25 cellular contexts compared by ENCODE assay signal in genomic region chr9:132135456-132135855, GRCh38. TPM values are rescaled to one million over a fixed set of nuclear protein-coding genes. Genes with fewer than 3 reads are reported as not detected.
DNase-seq lines count a peak whose midpoint lies in the region; ATAC-seq and TF ChIP-seq lines count a peak whose summit lies in the region.
"Had no signal": no experiment of that assay in that cellular context is flagged by ENCODE, and none has a peak within 500 bp of the region (broad histone marks: within the 10 kb centered on the region; RNA-seq: fewer than 3 reads in every experiment).

No MANE protein-coding gene starts in this region.

- H3K27ac ChIP-seq in HEK293 (ENCODE audit: extremely low read depth, low read depth, low read length) (no peak overlapping the region), dorsolateral prefrontal cortex (peak overlapping the region in 52 of 59 donors; percentile 5 to 92 (median 70)), substantia nigra (ENCODE audit: low read depth, low read length, poor library complexity, severe bottlenecking) (peak overlapping the region; percentile 72)
- H3K27ac ChIP-seq: BLaER1, PC-9 had no signal

- intact Hi-C loops in dorsolateral prefrontal cortex (cut with DNase I) = loop anchor here in 1 of 2 donors (5.0 kb wide), 1 partner anchor 48 kb away; no protein-coding TSS in a partner anchor
- intact Hi-C loops in activated CD4-positive, alpha-beta T cell treated with anti-CD3 and anti-CD28 coated beads, Interleukin-2, amount 10 ng/mL, durations not matched to agents 24 days and 14 days (cut with micrococcal nuclease) = no loop called here

- H3K36me3 Mint-ChIP-seq in activated CD4-positive, alpha-beta T cell treated with anti-CD3 and anti-CD28 coated beads, Interleukin-2, amount 10 ng/mL, durations not matched to agents 24 days and 14 days (ENCODE audit: low read depth) = no peaks in the 10 kb centered on the region

- H3K27ac Mint-ChIP-seq in activated CD4-positive, alpha-beta T cell treated with anti-CD3 and anti-CD28 coated beads, Interleukin-2, amount 10 ng/mL, durations not matched to agents 24 days and 14 days = no peak overlapping the region
- H3K27ac Mint-ChIP-seq: CD4-positive, alpha-beta T cell; GM23338; H9; HFFc6 had no signal

- H3K9me3 ChIP-seq in HEK293 (ENCODE audit: control insufficient read depth, insufficient read depth, low read depth, low read length) = no peaks in the 10 kb centered on the region
- H3K9me3 ChIP-seq: BLaER1 had no signal

- ATAC-seq in GM19463 (IDR thresholded peaks at IDR 0.05; ENCODE audit: unreplicated experiment) = no peak
- ATAC-seq: K562, Right ventricle myocardium inferior had no signal

- TF ChIP-seq CTCF in HEK293 (tag by site-specific recombination; IDR thresholded peaks at IDR 0.05) (no peak), dorsolateral prefrontal cortex (IDR thresholded peaks at IDR 0.05 in 54 of 56, conservative IDR thresholded peaks at IDR 0.05 in 2 of 56; ENCODE audit: low read depth in 1 of 56, partially characterized antibody in 56 of 56) (peak in 1 of 56 donors; percentile 9)

- H3K4me3 ChIP-seq in HEK293 (ENCODE audit: low read depth, low read length) = no peak overlapping the region
- no peak overlapping the region for H3K4me3 ChIP-seq in dorsolateral prefrontal cortex
- H3K4me3 ChIP-seq: BLaER1, GM23338, K562, PC-9 had no signal

- DNase-seq in dorsolateral prefrontal cortex (peak in 2 of 10 donors; percentile 33 to 34), inferior parietal cortex (ENCODE audit: extremely low spot score) (peak; percentile 57), substantia nigra (lab: John Stamatoyannopoulos, UW) (peak in 14 of 49 donors; percentile 4 to 54 (median 20)), NAMALWA (ENCODE audit: low spot score) (no peak)
- no peak for DNase-seq in activated CD4-positive, alpha-beta T cell treated with anti-CD3 and anti-CD28 coated beads, Interleukin-2, amount 10 ng/mL, durations not matched to agents 24 days and 14 days
- DNase-seq in stimulated activated naive CD4-positive, alpha-beta T cell (lab: John Stamatoyannopoulos, UW) = no peak
- DNase-seq: 8988T; CD4-positive, alpha-beta T cell; H9; HFFc6; Kasumi-1; NCI-H1105; NCI-H1436 treated with DMSO at 0.1 percent for 48 hours; NCI-H187 treated with DMSO at 0.1 percent for 48 hours; NCI-H446; NCI-H526; NCI-H82; NK-92 treated with Interleukin-12 subunit alpha and Interleukin-12 subunit beta, amount 100 ng/mL, for 24 hours; PC-9 had no signal

- H3K4me1 Mint-ChIP-seq in activated CD4-positive, alpha-beta T cell treated with anti-CD3 and anti-CD28 coated beads, Interleukin-2, amount 10 ng/mL, durations not matched to agents 24 days and 14 days = no peaks in the 10 kb centered on the region

- no peaks in the 10 kb centered on the region for H3K9me3 Mint-ChIP-seq in activated CD4-positive, alpha-beta T cell treated with anti-CD3 and anti-CD28 coated beads, Interleukin-2, amount 10 ng/mL, durations not matched to agents 24 days and 14 days
- H3K9me3 Mint-ChIP-seq: CD4-positive, alpha-beta T cell; GM23338; H9; HFFc6 had no signal

- H3K36me3 ChIP-seq in HEK293 (ENCODE audit: control insufficient read depth in 2 of 2, insufficient read depth in 1 of 2, low read length in 2 of 2) = no peaks in the 10 kb centered on the region
- H3K36me3 ChIP-seq: BLaER1 had no signal

- peaks cover 0 to 11% (median 0%) of the 10 kb centered on the region in 45 donors for H3K27me3 ChIP-seq in dorsolateral prefrontal cortex
- H3K27me3 ChIP-seq: BLaER1 had no signal

- H3K4me1 ChIP-seq in HEK293 (ENCODE audit: control insufficient read depth, insufficient read depth, low read length) = no peaks in the 10 kb centered on the region

- H3K27me3 Mint-ChIP-seq in activated CD4-positive, alpha-beta T cell treated with anti-CD3 and anti-CD28 coated beads, Interleukin-2, amount 10 ng/mL, durations not matched to agents 24 days and 14 days = peaks cover 34% of the 10 kb centered on the region

- no peak overlapping the region for H3K4me3 Mint-ChIP-seq in activated CD4-positive, alpha-beta T cell treated with anti-CD3 and anti-CD28 coated beads, Interleukin-2, amount 10 ng/mL, durations not matched to agents 24 days and 14 days
- H3K4me3 Mint-ChIP-seq: CD4-positive, alpha-beta T cell; GM23338; H9; HFFc6 had no signal

- CTCF ChIA-PET in HEK293 (lab: Yijun Ruan, JAX) = interaction anchor here (1.2 to 1.7 kb wide), 3 partner anchors 34 to 664 kb away, joined by 3 to 8 read pairs (median 4); no protein-coding TSS in a partner anchor

- POLR2A ChIA-PET in HEK293 (lab: Yijun Ruan, JAX) = no interaction called here

TF ChIP-seq in HEK293, 187 proteins besides CTCF, POLR2A, EP300 and RAD21:
- TF ChIP-seq ATF2 (tag by site-specific recombination; IDR thresholded peaks at IDR 0.05; ENCODE audit: low read depth) (0 out of 2 replicates have a peak, but pooled peaks have one; percentile 21), ZIC2 (tag by site-specific recombination; IDR thresholded peaks at IDR 0.05) (no peak), ZNF629 (tag by site-specific recombination; IDR thresholded peaks at IDR 0.05) (no peak), ZNF239 (tag by site-specific recombination; IDR thresholded peaks at IDR 0.05) (no peak)

RNA-seq across cellular contexts. Expression of gene NTNG2, which starts 26.4 kb away (rescaled TPM):
- 10 to 100 TPM; 21.7 to 81.3 (median 41.4) TPM for total RNA-seq in dorsolateral prefrontal cortex
- 1.6 and 1.7 TPM in 2 replicates for total RNA-seq in activated CD4-positive, alpha-beta T cell treated with anti-CD3 and anti-CD28 coated beads, Interleukin-2, amount 10 ng/mL, durations not matched to agents 24 days and 14 days
- total RNA-seq: PC-9 had no signal

RNA-seq across cellular contexts. Expression of gene MED27, which starts 55.8 kb away (rescaled TPM):
- total RNA-seq in dorsolateral prefrontal cortex = 10 to 100 TPM; 17.8 to 40.0 (median 27.6) TPM
- 40.9 and 41.8 TPM in 2 replicates for total RNA-seq in activated CD4-positive, alpha-beta T cell treated with anti-CD3 and anti-CD28 coated beads, Interleukin-2, amount 10 ng/mL, durations not matched to agents 24 days and 14 days
